ENCODE assay signal across 10 cellular contexts in genomic region chr1:110645962-110646735, GRCh38. TPM values are rescaled to one million over a fixed set of nuclear protein-coding genes. Genes with fewer than 3 reads are reported as not detected.
A peak's percentile ranks its signal among the peaks of the same experiment; 100 is the strongest.
DNase-seq lines count a peak whose midpoint lies in the region; ATAC-seq, FAIRE-seq and TF ChIP-seq lines count a peak whose summit lies in the region.
"Had no signal": no experiment of that assay in that cellular context is flagged by ENCODE, and none has a peak within 500 bp of the region (broad histone marks: within the 10 kb centered on the region; RNA-seq: fewer than 3 reads in every experiment).

No MANE protein-coding gene starts in this region.

- no peaks in the 10 kb centered on the region for H3K79me1 ChIP-seq in IMR-90 (ENCODE audit: low read depth in 1 of 2, low read length in 2 of 2)

- H2BK20ac ChIP-seq in IMR-90 (ENCODE audit: low read depth, low read length): peak overlapping the region; percentile 27; the same call in 1 of the 2 replicates

- H2BK120ac ChIP-seq in IMR-90 (ENCODE audit: low read depth, low read length): no peak overlapping the region

- no peak overlapping the region for H2AK5ac ChIP-seq in IMR-90 (ENCODE audit: low read depth, low read length)

- no peak for TF ChIP-seq CTCF in BJ (IDR thresholded peaks at IDR 0.05; ENCODE audit: insufficient read depth, low read depth, low read length)
- TF ChIP-seq CTCF in IMR-90 (conservative IDR thresholded peaks at IDR 0.05; ENCODE audit: low read depth, low read length): no peak
- no peak for TF ChIP-seq CTCF in left lung (IDR thresholded peaks at IDR 0.05)
- no peak for TF ChIP-seq CTCF in D721Med (IDR thresholded peaks at IDR 0.05; ENCODE audit: insufficient read depth, missing control alignments)

- H3K36me3 Mint-ChIP-seq in activated naive CD8-positive, alpha-beta T cell treated with anti-CD3 and anti-CD28 coated beads, Interleukin-2, amount 50 U/mL, for 24 hours (ENCODE audit: low read depth): no peaks in the 10 kb centered on the region
- H3K36me3 Mint-ChIP-seq: naive B cell had no signal

- no peaks in the 10 kb centered on the region for H4K20me1 ChIP-seq in IMR-90 (ENCODE audit: insufficient read depth, low read length)

- peak overlapping the region; percentile 10 for H2BK5ac ChIP-seq in IMR-90 (ENCODE audit: low read depth, low read length, poor library complexity, severe bottlenecking)

- H3K18ac ChIP-seq in IMR-90 (ENCODE audit: low read depth, low read length): peak overlapping the region; percentile 85

- H3K56ac ChIP-seq in IMR-90 (ENCODE audit: extremely low read depth, insufficient read depth, low read length): no peak overlapping the region

- H3K4me3 Mint-ChIP-seq in activated naive CD8-positive, alpha-beta T cell treated with anti-CD3 and anti-CD28 coated beads, Interleukin-2, amount 50 U/mL, for 24 hours: no peak overlapping the region
- H3K4me3 Mint-ChIP-seq: naive B cell had no signal

- H2BK15ac ChIP-seq in IMR-90 (ENCODE audit: low read depth, low read length): no peak overlapping the region

- intact Hi-C loops in IMR-90 (cut with micrococcal nuclease) (no loop called here), left lung (cut with DNase I) (no loop called here)

- H3K27me3 ChIP-seq in BJ (ENCODE audit: control insufficient read depth, insufficient read depth, low read length): no peaks in the 10 kb centered on the region
- no peaks in the 10 kb centered on the region for H3K27me3 ChIP-seq in IMR-90 (ENCODE audit: control insufficient read depth, insufficient read depth, low read length)
- H3K27me3 ChIP-seq in left lung: no peaks in the 10 kb centered on the region

- H3K4me3 ChIP-seq in BJ (ENCODE audit: low read depth, low read length) (no peak overlapping the region), IMR-90 (ENCODE audit: insufficient read depth, low read depth, low read length) (no peak overlapping the region), left lung (no peak overlapping the region)

- no CpG with 5 or more reads among the region's 3 CpGs for WGBS in IMR-90 (ENCODE audit: extremely low coverage in 2 of 2, insufficient read length in 1 of 2), 2 experiments

- H3K27ac ChIP-seq in IMR-90 (ENCODE audit: insufficient read depth, low read length) (peak overlapping the region; percentile 27; the same call in 1 of the 2 replicates), left lung (peak overlapping the region; percentile 51 to 54)

- H2AK9ac ChIP-seq in IMR-90 (replicated peaks; ENCODE audit: low read depth, low read length, poor library complexity): no peak overlapping the region

- H3K27me3 Mint-ChIP-seq in activated naive CD8-positive, alpha-beta T cell treated with anti-CD3 and anti-CD28 coated beads, Interleukin-2, amount 50 U/mL, for 24 hours: no peaks in the 10 kb centered on the region

- POLR2A ChIA-PET in BJ (lab: Charles Lee): no interaction called here
- POLR2A ChIA-PET in IMR-90 (lab: Charles Lee; ENCODE audit: unreplicated experiment): no interaction called here

- H2AFZ ChIP-seq in IMR-90 (replicated peaks; ENCODE audit: low read length, poor library complexity): no peak overlapping the region

- no peaks in the 10 kb centered on the region for H3K9me3 ChIP-seq in IMR-90 (ENCODE audit: control insufficient read depth, insufficient read depth, low read length)
- H3K9me3 ChIP-seq in left lung: no peaks in the 10 kb centered on the region

- DNase-seq in BJ (ENCODE audit: low read depth): peak; percentile 33
- DNase-seq in IMR-90: peak; percentile 73
- no peak for DNase-seq in activated naive CD8-positive, alpha-beta T cell treated with anti-CD3 and anti-CD28 coated beads, Interleukin-2, amount 50 U/mL, for 24 hours
- no peak for DNase-seq in left lung
- DNase-seq in NCI-H2196 (lab: John Stamatoyannopoulos, UW; ENCODE audit: unreplicated experiment): no peak
- no peak for DNase-seq in SK-N-DZ (ENCODE audit: low spot score)
- no peak for DNase-seq in D721Med (ENCODE audit: insufficient read length, low spot score)
- DNase-seq in NCI-H1694 treated with DMSO at 0.1 percent for 48 hours (lab: John Stamatoyannopoulos, UW): no peak
- DNase-seq: DMS79 treated with DMSO at 0.1 percent for 48 hours, naive B cell had no signal

- BruUV-seq in IMR-90 (replicated peaks; lab: Mats Ljungman, UMichigan): no TSS peak

- peak overlapping the region; percentile 54 for H3K4me2 ChIP-seq in IMR-90 (ENCODE audit: low read depth, low read length)

- no peak overlapping the region for H3K23ac ChIP-seq in IMR-90 (ENCODE audit: low read depth, low read length)

- peak overlapping the region; percentile 71 for H3K27ac Mint-ChIP-seq in activated naive CD8-positive, alpha-beta T cell treated with anti-CD3 and anti-CD28 coated beads, Interleukin-2, amount 50 U/mL, for 24 hours
- H3K27ac Mint-ChIP-seq: naive B cell had no signal

- peaks cover 43% of the 10 kb centered on the region for H3K4me1 Mint-ChIP-seq in activated naive CD8-positive, alpha-beta T cell treated with anti-CD3 and anti-CD28 coated beads, Interleukin-2, amount 50 U/mL, for 24 hours

- H3K4ac ChIP-seq in IMR-90 (ENCODE audit: low read depth, low read length): 0 out of 2 replicates have a peak overlapping the region, but pooled peaks have one; percentile 30

- no peak overlapping the region for H3K14ac ChIP-seq in IMR-90 (replicated peaks; ENCODE audit: low read depth, low read length)

- ATAC-seq in IMR-90 (ENCODE audit: low read depth): peak; percentile 76
- peak; percentile 50 for ATAC-seq in activated naive CD8-positive, alpha-beta T cell treated with anti-CD3 and anti-CD28 coated beads, Interleukin-2, amount 50 U/mL, for 24 hours
- peak; percentile 58 for ATAC-seq in left lung

- no peak overlapping the region for H3K9ac ChIP-seq in IMR-90 (ENCODE audit: low read depth, low read length)

- in situ Hi-C loops in IMR-90 (cut with MboI; ENCODE audit: low sequenced_read_pairs): no loop called here

- CTCF ChIA-PET in BJ (lab: Yijun Ruan, JAX) (interaction anchor here (1.0 to 1.4 kb wide), 3 partner anchors 14 to 120 kb away, joined by 3 to 6 read pairs (median 4); no protein-coding TSS in a partner anchor), IMR-90 (lab: Yijun Ruan, JAX) (interaction anchor here (0.8 kb wide), 1 partner anchor 27 kb away, joined by 3 read pairs; no protein-coding TSS in a partner anchor)

- dilution Hi-C loops in IMR-90 (cut with HindIII; ENCODE audit: low sequenced_read_pairs, unreplicated experiment): no loop called here

- no peaks in the 10 kb centered on the region for H3K36me3 ChIP-seq in BJ (ENCODE audit: control insufficient read depth, insufficient read depth, low read length)
- H3K36me3 ChIP-seq in IMR-90 (ENCODE audit: control insufficient read depth, insufficient read depth, low read length): no peaks in the 10 kb centered on the region
- H3K36me3 ChIP-seq in left lung: no peaks in the 10 kb centered on the region

- FAIRE-seq in D721Med (lab: Jason Lieb, UNC): no peak

- peak overlapping the region; percentile 41; the same call in 1 of the 2 replicates for H4K5ac ChIP-seq in IMR-90 (ENCODE audit: low read depth, low read length)

- 0 out of 4 replicates have a peak overlapping the region, but pooled peaks of 1 of the 2 experiments have one; percentile 26 for H4K8ac ChIP-seq in IMR-90 (ENCODE audit: low read depth in 2 of 2, low read length in 2 of 2)

- TF ChIP-seq RAD21 in IMR-90 (IDR thresholded peaks at IDR 0.05; ENCODE audit: low read length): no peak

- TF ChIP-seq POLR2A in IMR-90 (IDR thresholded peaks at IDR 0.05; ENCODE audit: low read depth, low read length): no peak

- H3K9me3 Mint-ChIP-seq in activated naive CD8-positive, alpha-beta T cell treated with anti-CD3 and anti-CD28 coated beads, Interleukin-2, amount 50 U/mL, for 24 hours: peaks cover 4% of the 10 kb centered on the region

- no peaks in the 10 kb centered on the region for H3K9me1 ChIP-seq in IMR-90 (ENCODE audit: insufficient read depth, low read length)

- peaks cover 4% of the 10 kb centered on the region for H3K4me1 ChIP-seq in IMR-90 (ENCODE audit: control insufficient read depth, insufficient read depth, low read length)
- H3K4me1 ChIP-seq in left lung: peaks cover 22 to 67% of the 10 kb centered on the region in 2 donors

- H4K91ac ChIP-seq in IMR-90 (ENCODE audit: insufficient read depth, low read depth, low read length): no peak overlapping the region; the same call in 1 of the 2 replicates

TF ChIP-seq in IMR-90, 13 proteins besides CTCF, POLR2A, EP300 and RAD21 (continues in another document):
- TF ChIP-seq ELK1 (IDR thresholded peaks at IDR 0.05; ENCODE audit: borderline replicate concordance, low read depth, low read length): no peak

RNA-seq across cellular contexts. Expression of gene KCNA3, which starts 28.6 kb away (rescaled TPM):
- polyA plus RNA-seq in BJ (2011; rRNA removed) (0.38 and 0.39 TPM in 2 replicates), IMR-90 (2012; rRNA removed) (0.09 TPM in 1 of 2 replicates, not detected in the other)
- polyA minus RNA-seq in BJ (2011; rRNA and poly(A)+ RNA removed): 0.41 and 0.90 TPM in 2 replicates
- total RNA-seq in IMR-90 (2012; rRNA removed) (under 0.01 TPM in 2 replicates), left lung (10 to 100 TPM in 1 of 2 donors, 1 to 10 TPM in 1; 8.6 to 11.3 TPM)
- polyA plus RNA-seq in IMR-90 (2012; cell fraction: cytosol; rRNA removed): 0.01 and 0.04 TPM in 2 replicates
- 0.02 TPM in 1 of 2 replicates, not detected in the other for polyA plus RNA-seq in IMR-90 (2012; cell fraction: nucleus; rRNA removed; ENCODE audit: low replicate concordance)
- polyA plus RNA-seq in SK-N-DZ (2014; cell fraction: cytosol; rRNA removed): 0.07 and 0.09 TPM in 2 replicates
- polyA plus RNA-seq in SK-N-DZ (2014; cell fraction: nucleus; rRNA removed): 0.18 TPM in 1 of 2 replicates, not detected in the other

RNA-seq across cellular contexts. Expression of gene KCNA2, which starts 40.0 kb away (rescaled TPM):
- polyA plus RNA-seq in BJ (2011; rRNA removed) (not detected in 2 replicates), IMR-90 (2012; rRNA removed) (not detected in 2 replicates)
- polyA minus RNA-seq in BJ (2011; rRNA and poly(A)+ RNA removed): under 0.01 and 0.05 TPM in 2 replicates
- total RNA-seq in IMR-90 (2012; rRNA removed) (under 0.01 TPM in 1 of 2 replicates, not detected in the other), left lung (under 1 TPM; 0.42 to 0.50 TPM)
- 0.01 and 0.13 TPM in 2 replicates for polyA plus RNA-seq in IMR-90 (2012; cell fraction: cytosol; rRNA removed)
- polyA plus RNA-seq in IMR-90 (2012; cell fraction: nucleus; rRNA removed; ENCODE audit: low replicate concordance): under 0.01 TPM in 1 of 2 replicates, not detected in the other
- polyA plus RNA-seq in SK-N-DZ (2014; cell fraction: cytosol; rRNA removed): not detected in 2 replicates
- polyA plus RNA-seq in SK-N-DZ (2014; cell fraction: nucleus; rRNA removed): 0.12 TPM in 1 of 2 replicates, not detected in the other

Comparison
In these comparisons a context has a peak if more than half of its experiments do, and no peak if none do; other contexts are left out.
1. DNase-seq: peak in BJ (single experiment) and IMR-90 (single experiment); none in activated naive CD8-positive, alpha-beta T cell treated with anti-CD3 and anti-CD28 coated beads, Interleukin-2, amount 50 U/mL, for 24 hours (single experiment), left lung (0 of 2), NCI-H2196 (single experiment), SK-N-DZ (single experiment), D721Med (single experiment) and NCI-H1694 treated with DMSO at 0.1 percent for 48 hours (single experiment).
2. Peak in every context shown above with its lines, with median percentiles within 50 percentile points of each other: ATAC-seq.